11 cellular contexts compared by ENCODE assay signal in the genomic region with DNA sequence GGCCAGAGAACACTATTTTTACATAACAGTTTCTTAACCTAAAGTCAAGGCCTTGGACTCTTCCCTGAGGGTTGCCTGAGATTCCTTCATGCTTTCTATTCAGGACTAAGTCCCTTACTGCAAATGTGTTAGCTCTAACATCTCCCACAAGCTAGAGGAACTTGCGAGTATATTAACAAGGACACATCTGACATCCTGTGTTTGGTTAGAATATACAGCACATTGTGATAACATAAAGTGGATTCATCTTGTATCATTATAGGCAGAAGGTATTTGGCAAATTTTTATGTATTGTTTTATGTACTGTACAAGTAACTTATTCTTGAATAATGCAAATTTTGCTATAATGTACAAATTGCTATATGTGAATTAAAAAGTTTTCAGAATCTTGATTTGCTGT. TPM values are rescaled to one million over a fixed set of nuclear protein-coding genes. Genes with fewer than 3 reads are reported as not detected.
DNase-seq lines count a peak whose midpoint lies in the region; ATAC-seq and TF ChIP-seq lines count a peak whose summit lies in the region.
"Had no signal": no experiment of that assay in that cellular context is flagged by ENCODE, and none has a peak within 500 bp of the region (broad histone marks: within the 10 kb centered on the region; RNA-seq: fewer than 3 reads in every experiment).

No MANE protein-coding gene starts in this region.

- peaks cover 81% of the 10 kb centered on the region for H3K36me3 ChIP-seq in CD4-positive, CD25-positive, alpha-beta regulatory T cell (ENCODE audit: control insufficient read depth, insufficient read depth, low read length)
- peaks cover 94% of the 10 kb centered on the region for H3K36me3 ChIP-seq in osteoblast (ENCODE audit: insufficient read depth, low read length)

- ATAC-seq in CD4-positive, CD25-positive, alpha-beta regulatory T cell (ENCODE audit: low read depth in 2 of 2) = no peak

- H3K79me2 ChIP-seq in osteoblast (ENCODE audit: insufficient read depth, low read length) = peaks cover 26% of the 10 kb centered on the region

- no peak overlapping the region for H3K4me3 ChIP-seq in CD4-positive, CD25-positive, alpha-beta regulatory T cell (ENCODE audit: low read depth, low read length)
- no peak overlapping the region for H3K4me3 ChIP-seq in osteoblast (ENCODE audit: insufficient read depth, low read length)
- no peak overlapping the region for H3K4me3 ChIP-seq in lower leg skin (ENCODE audit: low read depth, poor library complexity, severe bottlenecking)
- H3K4me3 ChIP-seq: skin epidermis, suprapubic skin had no signal

- H3K9me3 Mint-ChIP-seq in CD4-positive, CD25-positive, alpha-beta regulatory T cell = no peaks in the 10 kb centered on the region
- H3K9me3 Mint-ChIP-seq in HFFc6 = peaks cover 8% of the 10 kb centered on the region

- H3K4me1 Mint-ChIP-seq in CD4-positive, CD25-positive, alpha-beta regulatory T cell = peaks cover 6 to 34% (median 15%) of the 10 kb centered on the region in 4 donors
- peaks cover 65% of the 10 kb centered on the region for H3K4me1 Mint-ChIP-seq in HFFc6 (ENCODE audit: low read depth)

- H3K27me3 Mint-ChIP-seq in CD4-positive, CD25-positive, alpha-beta regulatory T cell = no peaks in the 10 kb centered on the region
- H3K27me3 Mint-ChIP-seq in HFFc6 (ENCODE audit: insufficient read depth) = peaks cover 60% of the 10 kb centered on the region
- H3K27me3 Mint-ChIP-seq: activated CD4-positive, alpha-beta T cell treated with anti-CD3 and anti-CD28 coated beads for 36 hours had no signal

- no peak overlapping the region for H2AFZ ChIP-seq in osteoblast (ENCODE audit: low read length)

- peaks cover 55% of the 10 kb centered on the region for H3K36me3 Mint-ChIP-seq in CD4-positive, CD25-positive, alpha-beta regulatory T cell
- H3K36me3 Mint-ChIP-seq in HFFc6 (ENCODE audit: low read depth) = peaks cover 63% of the 10 kb centered on the region

- peaks cover 32% of the 10 kb centered on the region for H4K20me1 ChIP-seq in osteoblast (ENCODE audit: insufficient read depth, low read length)

- H3K4me3 Mint-ChIP-seq in CD4-positive, CD25-positive, alpha-beta regulatory T cell = no peak overlapping the region
- no peak overlapping the region for H3K4me3 Mint-ChIP-seq in HFFc6
- H3K4me3 Mint-ChIP-seq: activated CD4-positive, alpha-beta T cell treated with anti-CD3 and anti-CD28 coated beads for 36 hours had no signal

- intact Hi-C loops in lower leg skin (cut with DNase I; ENCODE audit: low total_unique reads) = no loop called here

- WGBS in lower leg skin, 2 donors = 67 to 81% methylated on average over 1 of the region's 1 CpG

- H3K27me3 ChIP-seq in CD4-positive, CD25-positive, alpha-beta regulatory T cell (ENCODE audit: control insufficient read depth, insufficient read depth, low read length) = no peaks in the 10 kb centered on the region
- H3K27me3 ChIP-seq in osteoblast (ENCODE audit: insufficient read depth, low read length) = no peaks in the 10 kb centered on the region
- H3K27me3 ChIP-seq: suprapubic skin had no signal

- no peak for TF ChIP-seq POLR2A in lower leg skin (IDR thresholded peaks at IDR 0.05)

- no peak overlapping the region for H3K4me2 ChIP-seq in osteoblast (ENCODE audit: insufficient read depth, low read length)

- H3K9me3 ChIP-seq in CD4-positive, CD25-positive, alpha-beta regulatory T cell (ENCODE audit: control insufficient read depth in 2 of 2, low read length in 2 of 2) = no peaks in the 10 kb centered on the region
- no peaks in the 10 kb centered on the region for H3K9me3 ChIP-seq in osteoblast (ENCODE audit: low read depth, low read length)
- H3K9me3 ChIP-seq: suprapubic skin had no signal

- peaks cover 2% of the 10 kb centered on the region for H3K4me1 ChIP-seq in CD4-positive, CD25-positive, alpha-beta regulatory T cell (ENCODE audit: control insufficient read depth, insufficient read depth, low read length, poor library complexity, severe bottlenecking)
- H3K4me1 ChIP-seq in osteoblast (ENCODE audit: insufficient read depth, low read length) = peaks cover 10% of the 10 kb centered on the region

- TF ChIP-seq CTCF in HFFc6 (IDR thresholded peaks at IDR 0.05) (no peak), osteoblast (IDR thresholded peaks at IDR 0.05; ENCODE audit: extremely low read depth, low read depth, low read length) (no peak), lower leg skin (IDR thresholded peaks at IDR 0.05) (no peak)

- no peak for DNase-seq in CD4-positive, CD25-positive, alpha-beta regulatory T cell
- DNase-seq in HFFc6 (no peak), caudate nucleus (lab: John Stamatoyannopoulos, UW) (no peak), osteoblast (ENCODE audit: insufficient read length, low spot score, missing footprints) (no peak), glomerular visceral epithelial cell (ENCODE audit: extremely low spot score) (no peak), NCI-H187 (lab: John Stamatoyannopoulos, UW) (no peak), lower leg skin (ENCODE audit: low spot score in 2 of 2) (no peak)
- DNase-seq: activated CD4-positive, alpha-beta T cell treated with anti-CD3 and anti-CD28 coated beads for 36 hours; activated T-cell treated with anti-CD3 and anti-CD28 coated beads, Interleukin-2, amount 50 U/mL, for 1 hour had no signal

- H3K27ac ChIP-seq in CD4-positive, CD25-positive, alpha-beta regulatory T cell (ENCODE audit: insufficient read depth, low read length, poor library complexity, severe bottlenecking) = no peak overlapping the region
- H3K27ac ChIP-seq in caudate nucleus (ENCODE audit: low read depth, low read length) (peak overlapping the region; percentile 39), osteoblast (ENCODE audit: low read depth, low read length) (peak overlapping the region; percentile 18)
- H3K27ac ChIP-seq: suprapubic skin had no signal

- H3K27ac Mint-ChIP-seq in CD4-positive, CD25-positive, alpha-beta regulatory T cell = peak overlapping the region in 2 of 3 donors; percentile 55 to 81
- H3K27ac Mint-ChIP-seq in HFFc6 = peak overlapping the region; percentile 58

RNA-seq across cellular contexts. Expression of a gene that starts 45.5 kb away (rescaled TPM):
- 25.7 TPM for total RNA-seq in CD4-positive, CD25-positive, alpha-beta regulatory T cell
- 1 to 10 TPM; 1.6 to 5.3 (median 3.8) TPM for polyA plus RNA-seq in CD4-positive, CD25-positive, alpha-beta regulatory T cell
- total RNA-seq in HFFc6 (2021; fragmentation: NEBNext Ultra II Directional; extraction: Animal tissue kit (Norgen Biotek cat#: 25700)) = 10 to 100 TPM; 54.0 to 80.3 (median 69.8) TPM
- total RNA-seq in osteoblast (32.4 and 51.4 TPM in 2 replicates), lower leg skin (10 to 100 TPM in 1 of 4 donors, 1 to 10 TPM in 3; 6.5 to 16.1 (median 8.2) TPM)
